ENCODE assay signal across 10 cellular contexts in genomic region chr9:567128-567745, GRCh38.
A peak's percentile ranks its signal among the peaks of the same experiment; 100 is the strongest.
DNase-seq lines count a peak whose midpoint lies in the region; ATAC-seq and TF ChIP-seq lines count a peak whose summit lies in the region.
"Had no signal": no experiment of that assay in that cellular context is flagged by ENCODE, and none has a peak within 500 bp of the region (broad histone marks: within the 10 kb centered on the region; RNA-seq: fewer than 3 reads in every experiment).

No MANE protein-coding gene starts in this region.

- H3K4me1 ChIP-seq in spleen = peaks cover 0 to 22% (median 14%) of the 10 kb centered on the region in 6 donors

- peak overlapping the region in 5 of 8 donors; percentile 3 to 59 (median 21) for H3K27ac ChIP-seq in spleen
- H3K27ac ChIP-seq: esophagus muscularis mucosa had no signal

- peaks cover 37% of the 10 kb centered on the region for H3K4me1 Mint-ChIP-seq in progenitor cell of endocrine pancreas (ENCODE audit: low read depth)
- no peaks in the 10 kb centered on the region for H3K4me1 Mint-ChIP-seq in activated T-cell treated with anti-CD3 and anti-CD28 coated beads, Interleukin-2, amount 50 U/mL, for 24 hours (ENCODE audit: low read depth)

- H3K4me3 ChIP-seq in spleen = no peak overlapping the region
- H3K4me3 ChIP-seq: esophagus muscularis mucosa had no signal

- intact Hi-C loops in spleen (cut with DNase I; ENCODE audit: low total_unique reads) = no loop called here

- H3K27me3 Mint-ChIP-seq in progenitor cell of endocrine pancreas = no peaks in the 10 kb centered on the region
- peaks cover 16% of the 10 kb centered on the region for H3K27me3 Mint-ChIP-seq in activated T-cell treated with anti-CD3 and anti-CD28 coated beads, Interleukin-2, amount 50 U/mL, for 24 hours

- H3K9me3 ChIP-seq in spleen = peaks cover 0 to 4% (median 0%) of the 10 kb centered on the region in 8 donors
- H3K9me3 ChIP-seq: esophagus muscularis mucosa had no signal

- no peaks in the 10 kb centered on the region for H3K27me3 ChIP-seq in spleen (replicated peaks in 1 of 7)
- H3K27me3 ChIP-seq: esophagus muscularis mucosa had no signal

- DNase-seq in spleen = no peak
- DNase-seq in progenitor cell of endocrine pancreas (ENCODE audit: low spot score, unreplicated experiment) = no peak
- DNase-seq in activated T-cell treated with anti-CD3 and anti-CD28 coated beads, Interleukin-2, amount 50 U/mL, for 24 hours = no peak
- no peak for DNase-seq in activated CD4-positive, CD25-positive, alpha-beta regulatory T cell treated with anti-CD3 and anti-CD28 coated beads, Interleukin-2, amount 50 U/mL, for 72 hours
- DNase-seq: retina; stimulated activated CD8-positive, alpha-beta memory T cell treated with anti-CD3 and anti-CD28 coated beads, Interleukin-4, amount 100 ng/mL, for 48 hours had no signal

- no peak for TF ChIP-seq POLR2A in spleen (IDR thresholded peaks at IDR 0.05)

- no peaks in the 10 kb centered on the region for H3K36me3 ChIP-seq in spleen
- H3K36me3 ChIP-seq: esophagus muscularis mucosa had no signal

- no peak overlapping the region for H3K27ac Mint-ChIP-seq in progenitor cell of endocrine pancreas
- no peak overlapping the region for H3K27ac Mint-ChIP-seq in activated T-cell treated with anti-CD3 and anti-CD28 coated beads, Interleukin-2, amount 50 U/mL, for 24 hours

- WGBS in spleen, 5 donors = 64 to 78% (median 75%) methylated on average over 4 of the region's 4 CpGs

- TF ChIP-seq CTCF in spleen (IDR thresholded peaks at IDR 0.05 in 8 of 11, conservative IDR thresholded peaks at IDR 0.05 in 3 of 11) = no peak
- no peak for TF ChIP-seq CTCF in progenitor cell of endocrine pancreas (IDR thresholded peaks at IDR 0.05; ENCODE audit: unreplicated experiment)

- H3K9me3 Mint-ChIP-seq in progenitor cell of endocrine pancreas (ENCODE audit: low read depth) = peaks cover 19% of the 10 kb centered on the region
- H3K9me3 Mint-ChIP-seq in activated T-cell treated with anti-CD3 and anti-CD28 coated beads, Interleukin-2, amount 50 U/mL, for 24 hours = peaks cover 2% of the 10 kb centered on the region

- ATAC-seq in GM19023 (IDR thresholded peaks at IDR 0.05; ENCODE audit: unreplicated experiment) = peak; percentile 76
- peak; percentile 72 for ATAC-seq in HG02610 (IDR thresholded peaks at IDR 0.05; ENCODE audit: unreplicated experiment)
- ATAC-seq in HG03558 (IDR thresholded peaks at IDR 0.05; ENCODE audit: extremely low read depth, unreplicated experiment) = peak; percentile 75

- peaks cover 26% of the 10 kb centered on the region for H3K36me3 Mint-ChIP-seq in progenitor cell of endocrine pancreas (ENCODE audit: insufficient read depth)
- H3K36me3 Mint-ChIP-seq in activated T-cell treated with anti-CD3 and anti-CD28 coated beads, Interleukin-2, amount 50 U/mL, for 24 hours (ENCODE audit: low read depth) = no peaks in the 10 kb centered on the region

- no peak overlapping the region for H3K4me3 Mint-ChIP-seq in progenitor cell of endocrine pancreas (ENCODE audit: low read depth)
- no peak overlapping the region for H3K4me3 Mint-ChIP-seq in activated T-cell treated with anti-CD3 and anti-CD28 coated beads, Interleukin-2, amount 50 U/mL, for 24 hours
